In the genomic region with DNA sequence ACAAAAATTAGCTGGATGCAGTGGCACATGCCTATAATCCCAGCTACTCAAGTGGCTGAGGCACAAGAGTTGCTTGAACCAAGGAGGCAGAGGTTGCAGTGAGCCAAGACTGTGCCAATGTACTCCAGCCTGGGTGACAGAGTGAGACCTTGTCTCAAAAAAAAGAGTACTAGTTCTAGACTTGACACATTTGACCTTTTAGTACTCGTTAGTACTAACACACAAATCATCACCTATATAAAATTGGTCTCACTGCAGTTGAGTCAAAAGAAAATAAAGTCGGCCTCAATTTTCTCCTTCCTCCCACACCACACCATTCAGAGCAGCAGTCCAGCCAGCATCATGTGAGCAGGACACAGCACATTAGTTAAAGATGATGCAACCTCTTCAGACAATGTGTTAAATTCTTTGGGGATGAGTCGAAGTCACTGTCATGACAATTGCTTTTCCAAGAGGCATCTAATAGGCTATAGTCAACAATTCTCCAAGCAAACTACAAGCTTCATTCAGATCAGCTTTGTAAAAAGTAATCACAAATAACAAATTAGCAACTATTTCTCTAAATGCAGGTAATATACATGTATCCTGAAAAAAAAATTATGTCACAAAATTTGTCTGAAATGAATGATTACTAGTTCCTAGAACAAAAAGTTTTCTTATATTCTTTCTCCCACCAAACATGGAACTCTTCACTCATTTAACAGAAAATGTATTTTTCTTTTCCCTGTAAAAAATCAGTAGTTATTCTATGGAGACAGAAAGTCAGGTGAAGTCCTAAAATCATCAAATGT, we compare ENCODE assay signal across 8 cellular contexts. TPM values are rescaled to one million over a fixed set of nuclear protein-coding genes. Genes with fewer than 3 reads are reported as not detected.
DNase-seq lines count a peak whose midpoint lies in the region; ATAC-seq and TF ChIP-seq lines count a peak whose summit lies in the region.

No MANE protein-coding gene starts in this region.

- no peak overlapping the region for H3K4me3 Mint-ChIP-seq in activated naive CD4-positive, alpha-beta T cell treated with anti-CD3 and anti-CD28 coated beads for 36 hours
- H3K4me3 Mint-ChIP-seq in WTC11, result no peak overlapping the region

- TF ChIP-seq POLR2A in gastrocnemius medialis (IDR thresholded peaks at IDR 0.05), result peak in 1 of 2 donors; percentile 42

- H3K36me3 Mint-ChIP-seq in activated naive CD4-positive, alpha-beta T cell treated with anti-CD3 and anti-CD28 coated beads for 36 hours (ENCODE audit: low read depth), result peaks cover 16% of the 10 kb centered on the region
- no peaks in the 10 kb centered on the region for H3K36me3 Mint-ChIP-seq in WTC11

- peak overlapping the region; percentile 82 for H3K27ac Mint-ChIP-seq in activated naive CD4-positive, alpha-beta T cell treated with anti-CD3 and anti-CD28 coated beads for 36 hours
- H3K27ac Mint-ChIP-seq in WTC11, result peak overlapping the region; percentile 92

- peaks cover 21% of the 10 kb centered on the region for H3K4me1 Mint-ChIP-seq in activated naive CD4-positive, alpha-beta T cell treated with anti-CD3 and anti-CD28 coated beads for 36 hours (ENCODE audit: low read depth)
- peaks cover 11% of the 10 kb centered on the region for H3K4me1 Mint-ChIP-seq in WTC11

- H3K27me3 ChIP-seq in gastrocnemius medialis, result no peaks in the 10 kb centered on the region

- POLR2A ChIA-PET in WTC11 (lab: Charles Lee), result no interaction called here

- H3K4me3 ChIP-seq in gastrocnemius medialis, result no peak overlapping the region

- no peak for TF ChIP-seq CTCF in WTC11 (IDR thresholded peaks at IDR 0.05)
- TF ChIP-seq CTCF in gastrocnemius medialis (IDR thresholded peaks at IDR 0.05 in 4 of 5, conservative IDR thresholded peaks at IDR 0.05 in 1 of 5), result no peak

- ATAC-seq in WTC11 (peak; percentile 81), left cardiac atrium (peak; percentile 84 to 93), gastrocnemius medialis (peak; percentile 83 to 94), HG02610 (IDR thresholded peaks at IDR 0.05; ENCODE audit: unreplicated experiment) (no peak)

- H3K27ac ChIP-seq in gastrocnemius medialis, result peak overlapping the region; percentile 88 to 99 (median 96)

- peak; percentile 16 for DNase-seq in activated naive CD4-positive, alpha-beta T cell treated with anti-CD3 and anti-CD28 coated beads for 36 hours
- no peak for DNase-seq in activated naive CD4-positive, alpha-beta T cell treated with anti-CD3 and anti-CD28 coated beads, Interleukin-2, amount 50 U/mL, for 16 hours
- DNase-seq in WTC11 (ENCODE audit: low spot score) (no peak), left cardiac atrium (peak; percentile 43), gastrocnemius medialis (peak; percentile 79 to 85), NCI-H187 (lab: John Stamatoyannopoulos, UW) (no peak), NAMALWA (ENCODE audit: low spot score) (no peak)

- in situ Hi-C loops in gastrocnemius medialis (cut with MboI; ENCODE audit: low sequenced_read_pairs in 4 of 4), result loop anchor here in 1 of 4 donors (10.0 kb wide), 1 partner anchor 48 kb away; no protein-coding TSS in a partner anchor

- H3K4me1 ChIP-seq in gastrocnemius medialis, result peaks cover 79 to 90% of the 10 kb centered on the region in 2 donors

- no peaks in the 10 kb centered on the region for H3K27me3 Mint-ChIP-seq in activated naive CD4-positive, alpha-beta T cell treated with anti-CD3 and anti-CD28 coated beads for 36 hours (ENCODE audit: low read depth)
- H3K27me3 Mint-ChIP-seq in WTC11 (ENCODE audit: low read depth), result no peaks in the 10 kb centered on the region

- H3K9me3 ChIP-seq in gastrocnemius medialis, result no peaks in the 10 kb centered on the region

- H3K9me3 Mint-ChIP-seq in activated naive CD4-positive, alpha-beta T cell treated with anti-CD3 and anti-CD28 coated beads for 36 hours, result no peaks in the 10 kb centered on the region
- H3K9me3 Mint-ChIP-seq in WTC11, result no peaks in the 10 kb centered on the region

- H3K36me3 ChIP-seq in gastrocnemius medialis, result peaks cover 0 to 16% of the 10 kb centered on the region in 2 donors

- intact Hi-C loops in activated naive CD4-positive, alpha-beta T cell treated with anti-CD3 and anti-CD28 coated beads for 36 hours (cut with micrococcal nuclease), result no loop called here
- intact Hi-C loops in left cardiac atrium (cut with DNase I), result no loop called here
- intact Hi-C loops in gastrocnemius medialis (cut with DNase I; ENCODE audit: low total_unique reads), result loop anchor here (2.0 kb wide), 1 partner anchor 34 kb away; no protein-coding TSS in a partner anchor

- CTCF ChIA-PET in activated naive CD4-positive, alpha-beta T cell treated with anti-CD3 and anti-CD28 coated beads for 36 hours (lab: Charles Lee), result interaction anchor here (0.8 kb wide), 1 partner anchor 11 kb away, joined by 3 read pairs; no protein-coding TSS in a partner anchor
- CTCF ChIA-PET in WTC11 (lab: Charles Lee), result no interaction called here

TF ChIP-seq in WTC11, 78 proteins besides CTCF, POLR2A, EP300 and RAD21:
- TF ChIP-seq, protein P1, sequence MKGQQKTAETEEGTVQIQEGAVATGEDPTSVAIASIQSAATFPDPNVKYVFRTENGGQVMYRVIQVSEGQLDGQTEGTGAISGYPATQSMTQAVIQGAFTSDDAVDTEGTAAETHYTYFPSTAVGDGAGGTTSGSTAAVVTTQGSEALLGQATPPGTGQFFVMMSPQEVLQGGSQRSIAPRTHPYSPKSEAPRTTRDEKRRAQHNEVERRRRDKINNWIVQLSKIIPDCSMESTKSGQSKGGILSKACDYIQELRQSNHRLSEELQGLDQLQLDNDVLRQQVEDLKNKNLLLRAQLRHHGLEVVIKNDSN (CRISPR knock-in tag; IDR thresholded peaks at IDR 0.05), result peak; percentile 74; the same call in 1 of the 2 replicates
- TF ChIP-seq, protein P2, sequence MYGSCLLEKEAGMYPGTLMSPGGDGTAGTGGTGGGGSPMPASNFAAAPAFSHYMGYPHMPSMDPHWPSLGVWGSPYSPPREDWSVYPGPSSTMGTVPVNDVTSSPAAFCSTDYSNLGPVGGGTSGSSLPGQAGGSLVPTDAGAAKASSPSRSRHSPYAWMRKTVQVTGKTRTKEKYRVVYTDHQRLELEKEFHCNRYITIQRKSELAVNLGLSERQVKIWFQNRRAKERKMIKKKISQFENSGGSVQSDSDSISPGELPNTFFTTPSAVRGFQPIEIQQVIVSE (CRISPR knock-in tag; IDR thresholded peaks at IDR 0.05; ENCODE audit: borderline replicate concordance), result no peak
- TF ChIP-seq, protein P3, sequence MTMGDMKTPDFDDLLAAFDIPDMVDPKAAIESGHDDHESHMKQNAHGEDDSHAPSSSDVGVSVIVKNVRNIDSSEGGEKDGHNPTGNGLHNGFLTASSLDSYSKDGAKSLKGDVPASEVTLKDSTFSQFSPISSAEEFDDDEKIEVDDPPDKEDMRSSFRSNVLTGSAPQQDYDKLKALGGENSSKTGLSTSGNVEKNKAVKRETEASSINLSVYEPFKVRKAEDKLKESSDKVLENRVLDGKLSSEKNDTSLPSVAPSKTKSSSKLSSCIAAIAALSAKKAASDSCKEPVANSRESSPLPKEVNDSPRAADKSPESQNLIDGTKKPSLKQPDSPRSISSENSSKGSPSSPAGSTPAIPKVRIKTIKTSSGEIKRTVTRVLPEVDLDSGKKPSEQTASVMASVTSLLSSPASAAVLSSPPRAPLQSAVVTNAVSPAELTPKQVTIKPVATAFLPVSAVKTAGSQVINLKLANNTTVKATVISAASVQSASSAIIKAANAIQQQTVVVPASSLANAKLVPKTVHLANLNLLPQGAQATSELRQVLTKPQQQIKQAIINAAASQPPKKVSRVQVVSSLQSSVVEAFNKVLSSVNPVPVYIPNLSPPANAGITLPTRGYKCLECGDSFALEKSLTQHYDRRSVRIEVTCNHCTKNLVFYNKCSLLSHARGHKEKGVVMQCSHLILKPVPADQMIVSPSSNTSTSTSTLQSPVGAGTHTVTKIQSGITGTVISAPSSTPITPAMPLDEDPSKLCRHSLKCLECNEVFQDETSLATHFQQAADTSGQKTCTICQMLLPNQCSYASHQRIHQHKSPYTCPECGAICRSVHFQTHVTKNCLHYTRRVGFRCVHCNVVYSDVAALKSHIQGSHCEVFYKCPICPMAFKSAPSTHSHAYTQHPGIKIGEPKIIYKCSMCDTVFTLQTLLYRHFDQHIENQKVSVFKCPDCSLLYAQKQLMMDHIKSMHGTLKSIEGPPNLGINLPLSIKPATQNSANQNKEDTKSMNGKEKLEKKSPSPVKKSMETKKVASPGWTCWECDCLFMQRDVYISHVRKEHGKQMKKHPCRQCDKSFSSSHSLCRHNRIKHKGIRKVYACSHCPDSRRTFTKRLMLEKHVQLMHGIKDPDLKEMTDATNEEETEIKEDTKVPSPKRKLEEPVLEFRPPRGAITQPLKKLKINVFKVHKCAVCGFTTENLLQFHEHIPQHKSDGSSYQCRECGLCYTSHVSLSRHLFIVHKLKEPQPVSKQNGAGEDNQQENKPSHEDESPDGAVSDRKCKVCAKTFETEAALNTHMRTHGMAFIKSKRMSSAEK (CRISPR knock-in tag; IDR thresholded peaks at IDR 0.05; ENCODE audit: borderline replicate concordance), result peak; percentile 73; the same call in 1 of the 2 replicates
- TF ChIP-seq, protein P4, sequence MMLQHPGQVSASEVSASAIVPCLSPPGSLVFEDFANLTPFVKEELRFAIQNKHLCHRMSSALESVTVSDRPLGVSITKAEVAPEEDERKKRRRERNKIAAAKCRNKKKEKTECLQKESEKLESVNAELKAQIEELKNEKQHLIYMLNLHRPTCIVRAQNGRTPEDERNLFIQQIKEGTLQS (CRISPR knock-in tag; conservative IDR thresholded peaks at IDR 0.05), result peak; percentile 58; the same call in 1 of the 2 replicates
- TF ChIP-seq, protein P5, sequence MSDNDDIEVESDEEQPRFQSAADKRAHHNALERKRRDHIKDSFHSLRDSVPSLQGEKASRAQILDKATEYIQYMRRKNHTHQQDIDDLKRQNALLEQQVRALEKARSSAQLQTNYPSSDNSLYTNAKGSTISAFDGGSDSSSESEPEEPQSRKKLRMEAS (CRISPR knock-in tag; IDR thresholded peaks at IDR 0.05), result peak; percentile 87
- TF ChIP-seq GABPB1 (CRISPR knock-in tag; IDR thresholded peaks at IDR 0.05), result peak; percentile 98
- no peak for TF ChIP-seq GTF2I (CRISPR knock-in tag; conservative IDR thresholded peaks at IDR 0.05)
- TF ChIP-seq NR2C2 (CRISPR knock-in tag; IDR thresholded peaks at IDR 0.05), result no peak

RNA-seq across cellular contexts. Expression of a gene that starts 55.6 kb away (rescaled TPM):
- total RNA-seq in activated naive CD4-positive, alpha-beta T cell treated with anti-CD3 and anti-CD28 coated beads for 36 hours, result 10 to 100 TPM; 50.7 to 51.3 TPM
- total RNA-seq in WTC11 (2021), result 21.3 to 24.9 TPM (median 21.5 TPM) in 3 replicates
- 100 to 1,000 TPM; 101 to 124 TPM for total RNA-seq in left cardiac atrium
- total RNA-seq in gastrocnemius medialis, result 100 to 1,000 TPM; 371 to 626 (median 552) TPM

Comparison
In these comparisons a context has a peak if more than half of its experiments do, and no peak if none do; other contexts are left out.
1. DNase-seq: peak in activated naive CD4-positive, alpha-beta T cell treated with anti-CD3 and anti-CD28 coated beads for 36 hours (single experiment), left cardiac atrium (single experiment) and gastrocnemius medialis (2 of 2); none in activated naive CD4-positive, alpha-beta T cell treated with anti-CD3 and anti-CD28 coated beads, Interleukin-2, amount 50 U/mL, for 16 hours (single experiment), WTC11 (single experiment), NCI-H187 (0 of 2) and NAMALWA (single experiment).